In the genomic region with DNA sequence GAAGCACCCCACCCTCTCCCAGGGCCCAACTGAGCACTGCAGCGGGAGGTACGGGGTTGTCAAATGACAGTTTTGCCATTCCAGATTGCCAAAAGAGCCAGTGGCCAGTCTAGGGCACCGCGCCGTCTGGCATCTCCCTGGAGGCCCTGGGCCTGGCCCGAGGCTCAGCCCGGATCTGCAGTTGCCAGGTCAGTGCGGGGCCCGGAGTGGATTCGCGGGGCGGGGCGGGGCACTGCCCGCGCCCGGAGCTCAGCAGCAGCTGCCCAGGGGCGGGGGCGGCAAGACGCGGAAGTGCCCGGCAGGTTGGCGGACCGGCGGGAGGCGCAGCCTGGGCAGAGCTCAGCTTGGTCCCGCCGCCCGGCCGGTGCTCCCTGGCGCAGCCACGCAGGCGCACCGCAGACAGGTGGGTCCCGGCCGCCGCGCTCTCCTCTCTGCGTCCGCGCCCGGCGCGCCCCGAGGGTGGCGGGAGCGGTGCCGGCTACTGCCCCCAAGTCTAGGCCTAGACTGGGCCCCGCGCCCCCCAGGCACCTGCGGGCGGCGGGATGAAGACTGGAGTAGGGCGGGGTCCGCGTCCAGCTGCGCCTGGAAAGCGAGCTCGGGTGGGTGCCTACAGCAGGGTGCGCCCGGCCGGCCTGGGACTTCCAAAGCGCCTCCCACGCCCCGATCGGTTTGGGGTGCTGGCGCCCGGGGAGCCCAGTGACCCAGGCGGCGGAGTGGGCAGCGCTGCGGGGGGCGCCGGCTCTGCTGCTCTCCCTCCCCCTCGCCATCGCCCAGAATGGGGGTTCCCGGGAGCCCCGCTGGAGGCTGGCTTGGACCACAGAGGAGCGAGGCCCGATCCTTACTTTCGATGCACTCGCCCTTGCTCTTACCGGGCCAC, we compare ENCODE assay signal across 1 cellular context.
TF ChIP-seq lines count a peak whose summit lies in the region.

Gene IRF5 (plus strand): TSS at position 281 of the 877 bp plus-strand sequence. CDS start 4,155 bp downstream, outside the sequence.

TF ChIP-seq in GM12878, 131 proteins besides CTCF, POLR2A, EP300 and RAD21 (continued from another document):
- TF ChIP-seq E2F4 (IDR thresholded peaks at IDR 0.05; ENCODE audit: low read depth, low read length) (no peak), RAD51 (IDR thresholded peaks at IDR 0.05) (no peak), RBBP5 (conservative IDR thresholded peaks at IDR 0.05) (no peak), TARDBP (IDR thresholded peaks at IDR 0.05; ENCODE audit: borderline replicate concordance) (no peak), POLR2AphosphoS2 (IDR thresholded peaks at IDR 0.05; ENCODE audit: low read depth, low read length) (0 out of 2 replicates have a peak, but pooled peaks have one; percentile 47), POLR2AphosphoS5 (IDR thresholded peaks at IDR 0.05; ENCODE audit: low read length) (peak; percentile 22; the same call in 1 of the 2 replicates), NR2C1 (IDR thresholded peaks at IDR 0.05) (no peak), TCF7 (IDR thresholded peaks at IDR 0.05; ENCODE audit: borderline replicate concordance) (no peak), PAX5 (IDR thresholded peaks at IDR 0.05; ENCODE audit: borderline replicate concordance, low read depth, low read length) (no peak), ESRRA (IDR thresholded peaks at IDR 0.05; ENCODE audit: low read length) (no peak), HDGF (IDR thresholded peaks at IDR 0.05) (no peak), TCF3 (IDR thresholded peaks at IDR 0.05; ENCODE audit: borderline replicate concordance, insufficient read depth, low read depth, low read length) (peak; percentile 73), ZNF622 (IDR thresholded peaks at IDR 0.05) (no peak), LARP7 (IDR thresholded peaks at IDR 0.05) (peak; percentile 38; the same call in 1 of the 2 replicates), IKZF2 (IDR thresholded peaks at IDR 0.05) (peak; percentile 10 to 23; a peak in 2 of 4 replicates), CBX3 (IDR thresholded peaks at IDR 0.05; ENCODE audit: borderline replicate concordance, low read depth) (no peak), ATF7 (IDR thresholded peaks at IDR 0.05; ENCODE audit: low read depth) (no peak), IRF4 (IDR thresholded peaks at IDR 0.05; ENCODE audit: low read depth, low read length) (0 out of 2 replicates have a peak, but pooled peaks have one; percentile 47), RB1 (IDR thresholded peaks at IDR 0.05; ENCODE audit: borderline replicate concordance) (no peak), MTA3 (IDR thresholded peaks at IDR 0.05; ENCODE audit: borderline replicate concordance, low read length) (no peak), IKZF1 (conservative IDR thresholded peaks at IDR 0.05) (peak; percentile 70), SMC3 (IDR thresholded peaks at IDR 0.05; ENCODE audit: borderline replicate concordance, low read length) (no peak), CREB1 (IDR thresholded peaks at IDR 0.05; ENCODE audit: low read depth) (no peak), POU2F2 (IDR thresholded peaks at IDR 0.05; ENCODE audit: borderline replicate concordance, low read depth, low read length) (peak; percentile 15; the same call in 1 of the 3 replicates), GATAD2B (conservative IDR thresholded peaks at IDR 0.05; ENCODE audit: low read depth) (peak; percentile 96), BHLHE40 (IDR thresholded peaks at IDR 0.05; ENCODE audit: borderline replicate concordance in 1 of 2, low read depth in 2 of 2, low read length in 1 of 2) (peak in 1 of 2 experiments; percentile 47; a peak in 2 of 4 replicates), CREM (IDR thresholded peaks at IDR 0.05; ENCODE audit: low read depth) (no peak), BMI1 (IDR thresholded peaks at IDR 0.05; ENCODE audit: borderline replicate concordance) (no peak), BCL11A (IDR thresholded peaks at IDR 0.05; ENCODE audit: low read depth, low read length) (no peak), ZNF687 (IDR thresholded peaks at IDR 0.05) (0 out of 2 replicates have a peak, but pooled peaks have one; percentile 59), ZBED1 (IDR thresholded peaks at IDR 0.05; ENCODE audit: borderline replicate concordance) (no peak)
- TF ChIP-seq, protein P1, sequence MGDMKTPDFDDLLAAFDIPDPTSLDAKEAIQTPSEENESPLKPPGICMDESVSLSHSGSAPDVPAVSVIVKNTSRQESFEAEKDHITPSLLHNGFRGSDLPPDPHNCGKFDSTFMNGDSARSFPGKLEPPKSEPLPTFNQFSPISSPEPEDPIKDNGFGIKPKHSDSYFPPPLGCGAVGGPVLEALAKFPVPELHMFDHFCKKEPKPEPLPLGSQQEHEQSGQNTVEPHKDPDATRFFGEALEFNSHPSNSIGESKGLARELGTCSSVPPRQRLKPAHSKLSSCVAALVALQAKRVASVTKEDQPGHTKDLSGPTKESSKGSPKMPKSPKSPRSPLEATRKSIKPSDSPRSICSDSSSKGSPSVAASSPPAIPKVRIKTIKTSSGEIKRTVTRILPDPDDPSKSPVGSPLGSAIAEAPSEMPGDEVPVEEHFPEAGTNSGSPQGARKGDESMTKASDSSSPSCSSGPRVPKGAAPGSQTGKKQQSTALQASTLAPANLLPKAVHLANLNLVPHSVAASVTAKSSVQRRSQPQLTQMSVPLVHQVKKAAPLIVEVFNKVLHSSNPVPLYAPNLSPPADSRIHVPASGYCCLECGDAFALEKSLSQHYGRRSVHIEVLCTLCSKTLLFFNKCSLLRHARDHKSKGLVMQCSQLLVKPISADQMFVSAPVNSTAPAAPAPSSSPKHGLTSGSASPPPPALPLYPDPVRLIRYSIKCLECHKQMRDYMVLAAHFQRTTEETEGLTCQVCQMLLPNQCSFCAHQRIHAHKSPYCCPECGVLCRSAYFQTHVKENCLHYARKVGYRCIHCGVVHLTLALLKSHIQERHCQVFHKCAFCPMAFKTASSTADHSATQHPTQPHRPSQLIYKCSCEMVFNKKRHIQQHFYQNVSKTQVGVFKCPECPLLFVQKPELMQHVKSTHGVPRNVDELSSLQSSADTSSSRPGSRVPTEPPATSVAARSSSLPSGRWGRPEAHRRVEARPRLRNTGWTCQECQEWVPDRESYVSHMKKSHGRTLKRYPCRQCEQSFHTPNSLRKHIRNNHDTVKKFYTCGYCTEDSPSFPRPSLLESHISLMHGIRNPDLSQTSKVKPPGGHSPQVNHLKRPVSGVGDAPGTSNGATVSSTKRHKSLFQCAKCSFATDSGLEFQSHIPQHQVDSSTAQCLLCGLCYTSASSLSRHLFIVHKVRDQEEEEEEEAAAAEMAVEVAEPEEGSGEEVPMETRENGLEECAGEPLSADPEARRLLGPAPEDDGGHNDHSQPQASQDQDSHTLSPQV (IDR thresholded peaks at IDR 0.05), result peak; percentile 56; the same call in 1 of the 2 replicates
- TF ChIP-seq, protein P2, sequence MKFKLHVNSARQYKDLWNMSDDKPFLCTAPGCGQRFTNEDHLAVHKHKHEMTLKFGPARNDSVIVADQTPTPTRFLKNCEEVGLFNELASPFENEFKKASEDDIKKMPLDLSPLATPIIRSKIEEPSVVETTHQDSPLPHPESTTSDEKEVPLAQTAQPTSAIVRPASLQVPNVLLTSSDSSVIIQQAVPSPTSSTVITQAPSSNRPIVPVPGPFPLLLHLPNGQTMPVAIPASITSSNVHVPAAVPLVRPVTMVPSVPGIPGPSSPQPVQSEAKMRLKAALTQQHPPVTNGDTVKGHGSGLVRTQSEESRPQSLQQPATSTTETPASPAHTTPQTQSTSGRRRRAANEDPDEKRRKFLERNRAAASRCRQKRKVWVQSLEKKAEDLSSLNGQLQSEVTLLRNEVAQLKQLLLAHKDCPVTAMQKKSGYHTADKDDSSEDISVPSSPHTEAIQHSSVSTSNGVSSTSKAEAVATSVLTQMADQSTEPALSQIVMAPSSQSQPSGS (IDR thresholded peaks at IDR 0.05; ENCODE audit: low read length), result no peak
- TF ChIP-seq, protein P3, sequence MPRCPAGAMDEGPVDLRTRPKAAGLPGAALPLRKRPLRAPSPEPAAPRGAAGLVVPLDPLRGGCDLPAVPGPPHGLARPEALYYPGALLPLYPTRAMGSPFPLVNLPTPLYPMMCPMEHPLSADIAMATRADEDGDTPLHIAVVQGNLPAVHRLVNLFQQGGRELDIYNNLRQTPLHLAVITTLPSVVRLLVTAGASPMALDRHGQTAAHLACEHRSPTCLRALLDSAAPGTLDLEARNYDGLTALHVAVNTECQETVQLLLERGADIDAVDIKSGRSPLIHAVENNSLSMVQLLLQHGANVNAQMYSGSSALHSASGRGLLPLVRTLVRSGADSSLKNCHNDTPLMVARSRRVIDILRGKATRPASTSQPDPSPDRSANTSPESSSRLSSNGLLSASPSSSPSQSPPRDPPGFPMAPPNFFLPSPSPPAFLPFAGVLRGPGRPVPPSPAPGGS (IDR thresholded peaks at IDR 0.05; ENCODE audit: borderline replicate concordance, insufficient read depth, low read depth, low read length, poor library complexity, severe bottlenecking), result peak; percentile 60
- TF ChIP-seq, protein P4, sequence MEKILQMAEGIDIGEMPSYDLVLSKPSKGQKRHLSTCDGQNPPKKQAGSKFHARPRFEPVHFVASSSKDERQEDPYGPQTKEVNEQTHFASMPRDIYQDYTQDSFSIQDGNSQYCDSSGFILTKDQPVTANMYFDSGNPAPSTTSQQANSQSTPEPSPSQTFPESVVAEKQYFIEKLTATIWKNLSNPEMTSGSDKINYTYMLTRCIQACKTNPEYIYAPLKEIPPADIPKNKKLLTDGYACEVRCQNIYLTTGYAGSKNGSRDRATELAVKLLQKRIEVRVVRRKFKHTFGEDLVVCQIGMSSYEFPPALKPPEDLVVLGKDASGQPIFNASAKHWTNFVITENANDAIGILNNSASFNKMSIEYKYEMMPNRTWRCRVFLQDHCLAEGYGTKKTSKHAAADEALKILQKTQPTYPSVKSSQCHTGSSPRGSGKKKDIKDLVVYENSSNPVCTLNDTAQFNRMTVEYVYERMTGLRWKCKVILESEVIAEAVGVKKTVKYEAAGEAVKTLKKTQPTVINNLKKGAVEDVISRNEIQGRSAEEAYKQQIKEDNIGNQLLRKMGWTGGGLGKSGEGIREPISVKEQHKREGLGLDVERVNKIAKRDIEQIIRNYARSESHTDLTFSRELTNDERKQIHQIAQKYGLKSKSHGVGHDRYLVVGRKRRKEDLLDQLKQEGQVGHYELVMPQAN (conservative IDR thresholded peaks at IDR 0.05), result peak; percentile 76
- TF ChIP-seq, protein P5, sequence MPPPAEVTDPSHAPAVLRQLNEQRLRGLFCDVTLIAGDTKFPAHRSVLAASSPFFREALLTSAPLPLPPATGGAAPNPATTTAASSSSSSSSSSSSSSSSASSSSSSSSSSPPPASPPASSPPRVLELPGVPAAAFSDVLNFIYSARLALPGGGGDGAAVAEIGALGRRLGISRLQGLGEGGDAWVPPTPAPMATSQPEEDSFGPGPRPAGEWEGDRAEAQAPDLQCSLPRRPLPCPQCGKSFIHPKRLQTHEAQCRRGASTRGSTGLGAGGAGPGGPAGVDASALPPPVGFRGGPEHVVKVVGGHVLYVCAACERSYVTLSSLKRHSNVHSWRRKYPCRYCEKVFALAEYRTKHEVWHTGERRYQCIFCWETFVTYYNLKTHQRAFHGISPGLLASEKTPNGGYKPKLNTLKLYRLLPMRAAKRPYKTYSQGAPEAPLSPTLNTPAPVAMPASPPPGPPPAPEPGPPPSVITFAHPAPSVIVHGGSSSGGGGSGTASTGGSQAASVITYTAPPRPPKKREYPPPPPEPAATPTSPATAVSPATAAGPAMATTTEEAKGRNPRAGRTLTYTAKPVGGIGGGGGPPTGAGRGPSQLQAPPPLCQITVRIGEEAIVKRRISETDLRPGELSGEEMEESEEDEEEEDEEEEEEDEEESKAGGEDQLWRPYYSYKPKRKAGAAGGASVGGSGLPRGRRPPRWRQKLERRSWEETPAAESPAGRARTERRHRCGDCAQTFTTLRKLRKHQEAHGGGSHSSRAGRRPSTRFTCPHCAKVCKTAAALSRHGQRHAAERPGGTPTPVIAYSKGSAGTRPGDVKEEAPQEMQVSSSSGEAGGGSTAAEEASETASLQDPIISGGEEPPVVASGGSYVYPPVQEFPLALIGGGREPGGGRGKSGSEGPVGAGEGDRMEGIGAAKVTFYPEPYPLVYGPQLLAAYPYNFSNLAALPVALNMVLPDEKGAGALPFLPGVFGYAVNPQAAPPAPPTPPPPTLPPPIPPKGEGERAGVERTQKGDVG (CRISPR knock-in tag; IDR thresholded peaks at IDR 0.05), result no peak
